In the genomic region with DNA sequence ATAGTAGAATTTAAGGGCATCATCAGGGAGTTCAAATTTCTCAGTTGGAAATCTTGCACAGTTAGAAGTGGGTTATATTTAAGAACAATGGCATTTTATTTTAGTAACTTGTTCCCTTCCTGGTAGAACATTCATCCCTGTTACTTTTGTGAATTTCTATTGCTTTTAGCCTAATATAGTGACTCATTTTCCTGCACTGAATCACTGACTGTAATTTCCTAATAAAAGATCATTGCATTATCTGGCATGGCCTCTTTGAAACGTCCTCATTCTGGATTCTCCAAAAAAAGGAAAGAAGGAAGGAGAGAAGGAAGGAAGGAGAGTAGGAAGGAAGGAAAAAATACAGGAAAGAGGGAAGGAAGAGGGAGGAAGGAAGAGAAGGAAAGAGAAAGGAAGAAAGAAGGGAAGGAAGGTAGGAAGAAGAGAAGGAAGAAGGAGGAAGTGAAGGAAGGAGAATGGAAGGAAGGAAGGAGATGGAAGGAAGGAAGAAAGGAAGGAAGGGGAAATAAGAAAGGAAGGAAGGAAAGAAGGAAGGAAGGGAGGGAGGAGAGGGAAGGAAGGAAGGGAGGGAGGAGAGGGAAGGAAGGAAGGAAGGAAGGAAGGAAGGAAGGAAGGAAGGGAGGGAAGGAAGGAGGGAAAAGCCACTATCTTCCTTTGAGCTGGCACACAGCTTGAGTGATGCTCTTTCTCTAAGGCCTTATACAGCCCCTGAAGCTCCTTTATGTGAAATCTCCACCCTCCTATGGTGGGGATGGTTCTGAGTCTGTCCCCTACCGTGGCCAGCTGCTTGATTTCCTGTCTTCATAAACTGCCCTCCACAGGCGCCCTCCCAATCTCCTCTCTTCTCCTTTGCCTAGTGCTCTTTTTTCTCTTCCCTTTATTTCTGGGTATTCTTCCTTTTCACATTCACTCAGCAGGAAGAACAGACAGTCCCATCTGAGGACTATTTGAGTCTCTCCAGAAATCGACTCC, we compare ENCODE assay signal across 21 cellular contexts. TPM values are rescaled to one million over a fixed set of nuclear protein-coding genes. Genes with fewer than 3 reads are reported as not detected.
DNase-seq lines count a peak whose midpoint lies in the region; ATAC-seq, FAIRE-seq and TF ChIP-seq lines count a peak whose summit lies in the region.
"Had no signal": no experiment of that assay in that cellular context is flagged by ENCODE, and none has a peak within 500 bp of the region (broad histone marks: within the 10 kb centered on the region; RNA-seq: fewer than 3 reads in every experiment).

No MANE protein-coding gene starts in this region.

- CTCF ChIA-PET in mammary epithelial cell (lab: Charles Lee; ENCODE audit: low non-redundant PET) = no interaction called here

- H3K9me3 ChIP-seq in mammary epithelial cell (replicated peaks; ENCODE audit: insufficient read depth, low read length) = no peaks in the 10 kb centered on the region
- H3K9me3 ChIP-seq: colonic mucosa, SJCRH30, stomach, upper lobe of left lung had no signal

- peak overlapping the region; percentile 70 for H2AFZ ChIP-seq in mammary epithelial cell (ENCODE audit: low read depth, low read length)

- H4K20me1 ChIP-seq in mammary epithelial cell (ENCODE audit: insufficient read depth, low read length) = no peaks in the 10 kb centered on the region

- no TSS peak for BruUV-seq in mammary epithelial cell (replicated peaks; lab: Mats Ljungman, UMichigan)

- ATAC-seq in left cardiac atrium = no peak
- ATAC-seq: activated CD8-positive, alpha-beta T cell treated with anti-CD3 and anti-CD28 coated beads, Interleukin-2, amount 10 ng/mL, durations not matched to agents 7 days and 5 days; activated T-cell treated with anti-CD3 and anti-CD28 coated beads, Interleukin-2, amount 50 U/mL, for 4 hours had no signal

- no peaks in the 10 kb centered on the region for H3K4me1 ChIP-seq in mammary epithelial cell (ENCODE audit: insufficient read depth, low read length)
- H3K4me1 ChIP-seq: colonic mucosa, SJCRH30, upper lobe of left lung had no signal

- no peak overlapping the region for H3K4me2 ChIP-seq in mammary epithelial cell (ENCODE audit: insufficient read depth, low read depth, low read length)

- H3K9ac ChIP-seq in mammary epithelial cell (ENCODE audit: insufficient read depth, low read length) = no peak overlapping the region

- dilution Hi-C loops in mammary epithelial cell (cut with HindIII; ENCODE audit: low sequenced_read_pairs) = no loop called here

- TF ChIP-seq POLR2A in H54 (IDR thresholded peaks at IDR 0.05; ENCODE audit: low read depth, low read length) = no peak

- no peaks in the 10 kb centered on the region for H3K27me3 ChIP-seq in mammary epithelial cell (ENCODE audit: insufficient read depth, low read length)
- H3K27me3 ChIP-seq: colonic mucosa, SJCRH30, stomach, upper lobe of left lung had no signal

- TF ChIP-seq CTCF in mammary epithelial cell (conservative IDR thresholded peaks at IDR 0.05 in 1 of 2, IDR thresholded peaks at IDR 0.05 in 1 of 2; ENCODE audit: extremely low read depth in 1 of 2, insufficient read depth in 1 of 2, low read depth in 1 of 2, low read length in 2 of 2) = no peak

- DNase-seq in AG08395 (ENCODE audit: low spot score) = peak; percentile 32
- DNase-seq in H54 (ENCODE audit: insufficient read length, low spot score) = no peak
- peak; percentile 32 for DNase-seq in mammary epithelial cell
- peak; percentile 5 for DNase-seq in glomerular endothelial cell (ENCODE audit: extremely low read depth, low read depth, low spot score)
- no peak for DNase-seq in COLO829 (ENCODE audit: low spot score)
- DNase-seq in NOMO-1 treated with dmso at 0.1 percent for 144 hours (lab: John Stamatoyannopoulos, UW; ENCODE audit: unreplicated experiment) = no peak
- DNase-seq in stimulated activated CD4-positive, alpha-beta T cell treated with anti-CD3 and anti-CD28 coated beads, Interleukin-15, amount 100 ng/mL, for 24 hours = no peak
- DNase-seq in left cardiac atrium = no peak
- DNase-seq: activated CD8-positive, alpha-beta T cell treated with anti-CD3 and anti-CD28 coated beads, Interleukin-2, amount 10 ng/mL, durations not matched to agents 7 days and 5 days; activated naive CD4-positive, alpha-beta T cell treated with anti-CD3 and anti-CD28 coated beads, Interleukin-2, amount 50 U/mL, for 16 hours; activated T-cell treated with anti-CD3 and anti-CD28 coated beads, Interleukin-2, amount 50 U/mL, for 4 hours; CD8-positive, alpha-beta memory T cell; colonic mucosa; DND-41; Karpas-422; NCI-H526 treated with DMSO at 0.1 percent for 48 hours; retina; SJCRH30; stomach; upper lobe of left lung had no signal

- peak; percentile 41 for FAIRE-seq in H54 (lab: Jason Lieb, UNC)
- FAIRE-seq: islet of Langerhans had no signal

- in situ Hi-C loops in mammary epithelial cell (cut with MboI; ENCODE audit: low sequenced_read_pairs in 2 of 2) = no loop called here

- no peak overlapping the region for H3K27ac ChIP-seq in mammary epithelial cell (ENCODE audit: insufficient read depth, low read depth, low read length)
- H3K27ac ChIP-seq: colonic mucosa, SJCRH30, stomach, upper lobe of left lung had no signal

- 52% methylated on average over 4 of the region's 4 CpGs for WGBS in mammary epithelial cell (ENCODE audit: low coverage, missing lambda C conversion rate)

- intact Hi-C loops in mammary epithelial cell (cut with micrococcal nuclease) = no loop called here
- intact Hi-C loops in left cardiac atrium (cut with DNase I) = no loop called here

- no peaks in the 10 kb centered on the region for H3K36me3 ChIP-seq in mammary epithelial cell (ENCODE audit: insufficient read depth, low read length)
- H3K36me3 ChIP-seq: colonic mucosa, SJCRH30, stomach, upper lobe of left lung had no signal

- H3K79me2 ChIP-seq in mammary epithelial cell (ENCODE audit: insufficient read depth, low read length) = no peaks in the 10 kb centered on the region

- no peak overlapping the region for H3K4me3 ChIP-seq in mammary epithelial cell (replicated peaks in 1 of 3; ENCODE audit: insufficient read depth in 1 of 3, low read depth in 2 of 3, low read length in 3 of 3)
- H3K4me3 ChIP-seq: colonic mucosa, SJCRH30, stomach, upper lobe of left lung had no signal

RNA-seq across cellular contexts. Expression of gene TM9SF2, which starts 29.8 kb away (rescaled TPM):
- total RNA-seq in mammary epithelial cell = 100 to 1,000 TPM in 1 of 2 donors, 10 to 100 TPM in 1; 87.8 to 143 TPM
- polyA plus RNA-seq in mammary epithelial cell = 74.9 TPM
- polyA minus RNA-seq in mammary epithelial cell = 80.6 TPM
- 112 and 119 TPM in 2 replicates for total RNA-seq in glomerular endothelial cell
- total RNA-seq in left cardiac atrium = 10 to 100 TPM; 71.5 TPM

Comparison
In these comparisons a context has a peak if more than half of its experiments do, and no peak if none do; other contexts are left out.
1. DNase-seq: peak in AG08395 (single experiment), mammary epithelial cell (single experiment) and glomerular endothelial cell (single experiment); none in H54 (single experiment), COLO829 (single experiment), NOMO-1 treated with dmso at 0.1 percent for 144 hours (single experiment), stimulated activated CD4-positive, alpha-beta T cell treated with anti-CD3 and anti-CD28 coated beads, Interleukin-15, amount 100 ng/mL, for 24 hours (single experiment) and left cardiac atrium (single experiment).